Comparison of ENCODE assay signal across 1 cellular context in the genomic region with DNA sequence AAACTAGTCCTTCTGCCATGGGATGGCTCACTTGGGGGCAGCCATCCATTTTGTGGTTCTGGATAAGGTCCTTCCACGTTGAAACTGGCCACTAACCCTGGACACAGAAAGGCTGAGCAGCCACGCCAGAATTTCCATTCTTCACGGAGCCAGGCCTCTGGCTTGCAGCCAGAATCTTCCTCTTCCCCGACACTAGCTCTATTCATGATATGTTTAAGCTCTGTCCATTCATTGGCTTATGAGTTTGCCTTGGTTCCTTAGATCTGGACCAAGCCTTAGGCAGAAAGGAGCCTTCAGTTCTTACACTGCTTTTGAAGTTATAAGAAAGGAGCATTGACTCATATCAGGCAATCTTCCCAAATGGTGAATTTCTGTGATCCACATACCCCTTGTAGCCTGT.
TF ChIP-seq lines count a peak whose summit lies in the region.

No MANE protein-coding gene starts in this region.

TF ChIP-seq in GM12878, 131 proteins besides CTCF, POLR2A, EP300 and RAD21 (continued from another document):
- TF ChIP-seq LARP7 (IDR thresholded peaks at IDR 0.05): no peak
- TF ChIP-seq MYB (IDR thresholded peaks at IDR 0.05; ENCODE audit: borderline replicate concordance, low read depth, low read length): no peak
- TF ChIP-seq KLF5 (IDR thresholded peaks at IDR 0.05; ENCODE audit: partially characterized antibody): no peak
- TF ChIP-seq RB1 (IDR thresholded peaks at IDR 0.05; ENCODE audit: borderline replicate concordance): no peak
- no peak for TF ChIP-seq DPF2 (IDR thresholded peaks at IDR 0.05)
- no peak for TF ChIP-seq KDM1A (IDR thresholded peaks at IDR 0.05; ENCODE audit: borderline replicate concordance)
- no peak for TF ChIP-seq MYC (IDR thresholded peaks at IDR 0.05; ENCODE audit: insufficient read depth, insufficient read length, insufficient replicate concordance, low read length, severe bottlenecking)
- no peak for TF ChIP-seq KAT2A (conservative IDR thresholded peaks at IDR 0.05; ENCODE audit: control insufficient read depth, low read depth, low read length)
- TF ChIP-seq BRCA1 (IDR thresholded peaks at IDR 0.05; ENCODE audit: low read depth, low read length): no peak
